3 cellular contexts compared by ENCODE assay signal in the genomic region with DNA sequence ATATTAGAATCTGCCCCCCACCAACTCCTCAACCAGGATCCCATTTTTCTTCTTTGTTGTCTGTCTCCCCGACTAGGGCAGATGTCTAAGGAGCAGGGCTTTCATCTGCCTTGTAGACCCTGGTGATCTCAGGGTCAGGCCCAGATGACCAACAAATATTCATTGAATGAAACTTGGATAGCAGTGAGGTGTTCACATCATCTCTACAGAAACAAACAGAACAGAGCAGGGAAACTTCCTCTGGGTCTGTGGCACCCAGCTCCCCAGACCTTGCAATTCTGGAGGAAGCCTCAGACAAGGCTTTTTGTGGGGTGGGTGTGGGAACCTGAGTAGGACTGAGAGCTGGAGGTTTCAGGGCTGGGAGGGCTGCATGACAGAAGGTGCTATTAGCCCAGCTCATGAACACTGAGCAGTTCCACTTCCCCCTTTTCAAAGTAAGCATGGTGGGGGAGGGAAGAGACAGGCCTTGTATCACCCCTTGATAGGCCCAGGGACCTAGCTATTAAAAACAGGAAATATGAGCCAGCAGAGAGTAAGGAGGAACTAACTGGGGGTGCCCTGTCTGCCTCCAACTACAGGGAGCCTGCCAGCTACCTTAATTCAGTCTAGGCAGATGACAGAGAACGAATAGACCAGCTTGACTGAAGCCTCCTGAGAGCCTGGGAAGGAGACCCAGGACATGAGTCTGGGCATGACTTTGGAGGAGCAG.
TF ChIP-seq lines count a peak whose summit lies in the region.

No MANE protein-coding gene starts in this region.

TF ChIP-seq in SK-N-SH, 30 proteins besides CTCF, POLR2A, EP300 and RAD21 (continues in another document):
- TF ChIP-seq RFX5 (IDR thresholded peaks at IDR 0.05; ENCODE audit: low read length) (no peak), NFIC (IDR thresholded peaks at IDR 0.05; ENCODE audit: borderline replicate concordance) (no peak), TEAD4 (IDR thresholded peaks at IDR 0.05; ENCODE audit: borderline replicate concordance, insufficient read depth) (no peak), RCOR1 (IDR thresholded peaks at IDR 0.05; ENCODE audit: low read length) (no peak), SIN3A (IDR thresholded peaks at IDR 0.05; ENCODE audit: borderline replicate concordance, low read depth, low read length) (no peak), FOSL2 (IDR thresholded peaks at IDR 0.05; ENCODE audit: borderline replicate concordance, low read depth) (no peak), GATA2 (CRISPR knock-in tag; IDR thresholded peaks at IDR 0.05) (no peak), JUND (IDR thresholded peaks at IDR 0.05) (no peak), RXRA (IDR thresholded peaks at IDR 0.05; ENCODE audit: borderline replicate concordance, low read depth) (no peak), TAF1 (IDR thresholded peaks at IDR 0.05; ENCODE audit: borderline replicate concordance, low read depth, low read length) (no peak)
- TF ChIP-seq, protein P1, sequence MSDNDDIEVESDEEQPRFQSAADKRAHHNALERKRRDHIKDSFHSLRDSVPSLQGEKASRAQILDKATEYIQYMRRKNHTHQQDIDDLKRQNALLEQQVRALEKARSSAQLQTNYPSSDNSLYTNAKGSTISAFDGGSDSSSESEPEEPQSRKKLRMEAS (IDR thresholded peaks at IDR 0.05; ENCODE audit: low read depth), result no peak
- TF ChIP-seq, protein P2, sequence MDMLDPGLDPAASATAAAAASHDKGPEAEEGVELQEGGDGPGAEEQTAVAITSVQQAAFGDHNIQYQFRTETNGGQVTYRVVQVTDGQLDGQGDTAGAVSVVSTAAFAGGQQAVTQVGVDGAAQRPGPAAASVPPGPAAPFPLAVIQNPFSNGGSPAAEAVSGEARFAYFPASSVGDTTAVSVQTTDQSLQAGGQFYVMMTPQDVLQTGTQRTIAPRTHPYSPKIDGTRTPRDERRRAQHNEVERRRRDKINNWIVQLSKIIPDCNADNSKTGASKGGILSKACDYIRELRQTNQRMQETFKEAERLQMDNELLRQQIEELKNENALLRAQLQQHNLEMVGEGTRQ (IDR thresholded peaks at IDR 0.05; ENCODE audit: borderline replicate concordance, low read depth, low read length), result no peak
- TF ChIP-seq, protein P3, sequence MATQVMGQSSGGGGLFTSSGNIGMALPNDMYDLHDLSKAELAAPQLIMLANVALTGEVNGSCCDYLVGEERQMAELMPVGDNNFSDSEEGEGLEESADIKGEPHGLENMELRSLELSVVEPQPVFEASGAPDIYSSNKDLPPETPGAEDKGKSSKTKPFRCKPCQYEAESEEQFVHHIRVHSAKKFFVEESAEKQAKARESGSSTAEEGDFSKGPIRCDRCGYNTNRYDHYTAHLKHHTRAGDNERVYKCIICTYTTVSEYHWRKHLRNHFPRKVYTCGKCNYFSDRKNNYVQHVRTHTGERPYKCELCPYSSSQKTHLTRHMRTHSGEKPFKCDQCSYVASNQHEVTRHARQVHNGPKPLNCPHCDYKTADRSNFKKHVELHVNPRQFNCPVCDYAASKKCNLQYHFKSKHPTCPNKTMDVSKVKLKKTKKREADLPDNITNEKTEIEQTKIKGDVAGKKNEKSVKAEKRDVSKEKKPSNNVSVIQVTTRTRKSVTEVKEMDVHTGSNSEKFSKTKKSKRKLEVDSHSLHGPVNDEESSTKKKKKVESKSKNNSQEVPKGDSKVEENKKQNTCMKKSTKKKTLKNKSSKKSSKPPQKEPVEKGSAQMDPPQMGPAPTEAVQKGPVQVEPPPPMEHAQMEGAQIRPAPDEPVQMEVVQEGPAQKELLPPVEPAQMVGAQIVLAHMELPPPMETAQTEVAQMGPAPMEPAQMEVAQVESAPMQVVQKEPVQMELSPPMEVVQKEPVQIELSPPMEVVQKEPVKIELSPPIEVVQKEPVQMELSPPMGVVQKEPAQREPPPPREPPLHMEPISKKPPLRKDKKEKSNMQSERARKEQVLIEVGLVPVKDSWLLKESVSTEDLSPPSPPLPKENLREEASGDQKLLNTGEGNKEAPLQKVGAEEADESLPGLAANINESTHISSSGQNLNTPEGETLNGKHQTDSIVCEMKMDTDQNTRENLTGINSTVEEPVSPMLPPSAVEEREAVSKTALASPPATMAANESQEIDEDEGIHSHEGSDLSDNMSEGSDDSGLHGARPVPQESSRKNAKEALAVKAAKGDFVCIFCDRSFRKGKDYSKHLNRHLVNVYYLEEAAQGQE (IDR thresholded peaks at IDR 0.05; ENCODE audit: low read depth, low read length), result no peak
- TF ChIP-seq, protein P4, sequence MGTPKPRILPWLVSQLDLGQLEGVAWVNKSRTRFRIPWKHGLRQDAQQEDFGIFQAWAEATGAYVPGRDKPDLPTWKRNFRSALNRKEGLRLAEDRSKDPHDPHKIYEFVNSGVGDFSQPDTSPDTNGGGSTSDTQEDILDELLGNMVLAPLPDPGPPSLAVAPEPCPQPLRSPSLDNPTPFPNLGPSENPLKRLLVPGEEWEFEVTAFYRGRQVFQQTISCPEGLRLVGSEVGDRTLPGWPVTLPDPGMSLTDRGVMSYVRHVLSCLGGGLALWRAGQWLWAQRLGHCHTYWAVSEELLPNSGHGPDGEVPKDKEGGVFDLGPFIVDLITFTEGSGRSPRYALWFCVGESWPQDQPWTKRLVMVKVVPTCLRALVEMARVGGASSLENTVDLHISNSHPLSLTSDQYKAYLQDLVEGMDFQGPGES (IDR thresholded peaks at IDR 0.05; ENCODE audit: low read depth, low read length), result no peak

TF ChIP-seq in SK-N-SH treated with all-trans-retinoic acid at 6 μM for 48 hours, 23 proteins besides CTCF, POLR2A, EP300 and RAD21:
- TF ChIP-seq, protein P5, sequence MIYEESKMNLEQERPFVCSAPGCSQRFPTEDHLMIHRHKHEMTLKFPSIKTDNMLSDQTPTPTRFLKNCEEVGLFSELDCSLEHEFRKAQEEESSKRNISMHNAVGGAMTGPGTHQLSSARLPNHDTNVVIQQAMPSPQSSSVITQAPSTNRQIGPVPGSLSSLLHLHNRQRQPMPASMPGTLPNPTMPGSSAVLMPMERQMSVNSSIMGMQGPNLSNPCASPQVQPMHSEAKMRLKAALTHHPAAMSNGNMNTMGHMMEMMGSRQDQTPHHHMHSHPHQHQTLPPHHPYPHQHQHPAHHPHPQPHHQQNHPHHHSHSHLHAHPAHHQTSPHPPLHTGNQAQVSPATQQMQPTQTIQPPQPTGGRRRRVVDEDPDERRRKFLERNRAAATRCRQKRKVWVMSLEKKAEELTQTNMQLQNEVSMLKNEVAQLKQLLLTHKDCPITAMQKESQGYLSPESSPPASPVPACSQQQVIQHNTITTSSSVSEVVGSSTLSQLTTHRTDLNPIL (CRISPR knock-in tag; IDR thresholded peaks at IDR 0.05; ENCODE audit: low read depth), result no peak
- no peak for TF ChIP-seq ISL1 (CRISPR knock-in tag; IDR thresholded peaks at IDR 0.05)
- TF ChIP-seq, protein P6, sequence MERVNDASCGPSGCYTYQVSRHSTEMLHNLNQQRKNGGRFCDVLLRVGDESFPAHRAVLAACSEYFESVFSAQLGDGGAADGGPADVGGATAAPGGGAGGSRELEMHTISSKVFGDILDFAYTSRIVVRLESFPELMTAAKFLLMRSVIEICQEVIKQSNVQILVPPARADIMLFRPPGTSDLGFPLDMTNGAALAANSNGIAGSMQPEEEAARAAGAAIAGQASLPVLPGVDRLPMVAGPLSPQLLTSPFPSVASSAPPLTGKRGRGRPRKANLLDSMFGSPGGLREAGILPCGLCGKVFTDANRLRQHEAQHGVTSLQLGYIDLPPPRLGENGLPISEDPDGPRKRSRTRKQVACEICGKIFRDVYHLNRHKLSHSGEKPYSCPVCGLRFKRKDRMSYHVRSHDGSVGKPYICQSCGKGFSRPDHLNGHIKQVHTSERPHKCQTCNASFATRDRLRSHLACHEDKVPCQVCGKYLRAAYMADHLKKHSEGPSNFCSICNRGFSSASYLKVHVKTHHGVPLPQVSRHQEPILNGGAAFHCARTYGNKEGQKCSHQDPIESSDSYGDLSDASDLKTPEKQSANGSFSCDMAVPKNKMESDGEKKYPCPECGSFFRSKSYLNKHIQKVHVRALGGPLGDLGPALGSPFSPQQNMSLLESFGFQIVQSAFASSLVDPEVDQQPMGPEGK (CRISPR knock-in tag; IDR thresholded peaks at IDR 0.05; ENCODE audit: borderline replicate concordance), result no peak
- TF ChIP-seq ESRRG (CRISPR knock-in tag; IDR thresholded peaks at IDR 0.05), result no peak
- TF ChIP-seq, protein P7, sequence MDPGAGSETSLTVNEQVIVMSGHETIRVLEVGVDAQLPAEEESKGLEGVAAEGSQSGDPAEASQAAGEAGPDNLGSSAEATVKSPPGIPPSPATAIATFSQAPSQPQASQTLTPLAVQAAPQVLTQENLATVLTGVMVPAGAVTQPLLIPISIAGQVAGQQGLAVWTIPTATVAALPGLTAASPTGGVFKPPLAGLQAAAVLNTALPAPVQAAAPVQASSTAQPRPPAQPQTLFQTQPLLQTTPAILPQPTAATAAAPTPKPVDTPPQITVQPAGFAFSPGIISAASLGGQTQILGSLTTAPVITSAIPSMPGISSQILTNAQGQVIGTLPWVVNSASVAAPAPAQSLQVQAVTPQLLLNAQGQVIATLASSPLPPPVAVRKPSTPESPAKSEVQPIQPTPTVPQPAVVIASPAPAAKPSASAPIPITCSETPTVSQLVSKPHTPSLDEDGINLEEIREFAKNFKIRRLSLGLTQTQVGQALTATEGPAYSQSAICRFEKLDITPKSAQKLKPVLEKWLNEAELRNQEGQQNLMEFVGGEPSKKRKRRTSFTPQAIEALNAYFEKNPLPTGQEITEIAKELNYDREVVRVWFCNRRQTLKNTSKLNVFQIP (CRISPR knock-in tag; IDR thresholded peaks at IDR 0.05; ENCODE audit: borderline replicate concordance, low read depth), result no peak
- TF ChIP-seq SNAI2 (CRISPR knock-in tag; IDR thresholded peaks at IDR 0.05), result no peak
- no peak for TF ChIP-seq GLIS3 (CRISPR knock-in tag; IDR thresholded peaks at IDR 0.05)
- no peak for TF ChIP-seq ZFP3 (CRISPR knock-in tag; IDR thresholded peaks at IDR 0.05)
- no peak for TF ChIP-seq CSDC2 (CRISPR knock-in tag; IDR thresholded peaks at IDR 0.05)
TF ChIP-seq in SK-N-SH treated with all-trans-retinoic acid at 6 μM for 48 hours: peak in this region for 0.

TF ChIP-seq in IMR-90, 13 proteins besides CTCF, POLR2A, EP300 and RAD21:
- TF ChIP-seq MAZ (IDR thresholded peaks at IDR 0.05; ENCODE audit: borderline replicate concordance, low read depth, low read length) (no peak), CHD1 (IDR thresholded peaks at IDR 0.05; ENCODE audit: low read depth, low read length) (no peak)
